20 cellular contexts compared by ENCODE assay signal in genomic region chr10:43817368-43817767, GRCh38.
A peak's percentile ranks its signal among the peaks of the same experiment; 100 is the strongest.
DNase-seq lines count a peak whose midpoint lies in the region; ATAC-seq, FAIRE-seq and TF ChIP-seq lines count a peak whose summit lies in the region.
"Had no signal": no experiment of that assay in that cellular context is flagged by ENCODE, and none has a peak within 500 bp of the region (broad histone marks: within the 10 kb centered on the region; RNA-seq: fewer than 3 reads in every experiment).

No MANE protein-coding gene starts in this region.

- H3K4me1 Mint-ChIP-seq in immature natural killer cell, result peaks cover 38 to 42% of the 10 kb centered on the region in 2 donors

- no peak for ATAC-seq in HG03045 (IDR thresholded peaks at IDR 0.05; ENCODE audit: unreplicated experiment)
- ATAC-seq: HCT116, Panc1 had no signal

- DNase-seq in EL (peak; percentile 80), astrocyte of the spinal cord (ENCODE audit: low read depth, low spot score) (peak; percentile 27), immature natural killer cell (no peak), HTR-8/SVneo (ENCODE audit: insufficient read length, low spot score) (no peak), iPS-NIHi11 (ENCODE audit: low spot score) (no peak), NCI-H446 (lab: John Stamatoyannopoulos, UW) (no peak)
- DNase-seq: activated CD8-positive, alpha-beta memory T cell treated with anti-CD3 and anti-CD28 coated beads, Interleukin-2, amount 50 U/mL, for 48 hours; activated naive CD8-positive, alpha-beta T cell treated with anti-CD3 and anti-CD28 coated beads, Interleukin-2, amount 10 ng/mL, durations not matched to agents 7 days and 5 days; DMS153; lower lobe of right lung; NCI-H187; NCI-H526 treated with DMSO at 0.1 percent for 48 hours; stomach had no signal

- peak overlapping the region in 1 of 6 donors; percentile 43 for H3K27ac Mint-ChIP-seq in immature natural killer cell

- no peaks in the 10 kb centered on the region for H3K79me2 ChIP-seq in ACC112 (ENCODE audit: control insufficient read depth, insufficient read depth, low read length, unreplicated experiment)

- H3K4me1 ChIP-seq in ACC112 (ENCODE audit: control insufficient read depth, insufficient read depth, low read length, unreplicated experiment), result peaks cover 30% of the 10 kb centered on the region

- H3K27ac ChIP-seq in ACC112 (ENCODE audit: low read depth, low read length), result peak overlapping the region; percentile 26
- H3K27ac ChIP-seq: epithelial cell of prostate, lower lobe of right lung had no signal

- peaks cover 0 to 4% (median 0%) of the 10 kb centered on the region in 6 donors for H3K9me3 Mint-ChIP-seq in immature natural killer cell
- H3K9me3 Mint-ChIP-seq: activated naive CD8-positive, alpha-beta T cell treated with anti-CD3 and anti-CD28 coated beads, Interleukin-2, amount 10 ng/mL, durations not matched to agents 7 days and 5 days; neural crest cell had no signal

- H3K4me3 Mint-ChIP-seq in immature natural killer cell, result peak overlapping the region in 4 of 5 donors; percentile 18 to 82 (median 75)
- H3K4me3 Mint-ChIP-seq: neural crest cell had no signal

- H2AFZ ChIP-seq in ACC112 (ENCODE audit: low read length, unreplicated experiment), result no peak overlapping the region

- H3K36me3 Mint-ChIP-seq in immature natural killer cell, result peaks cover 0 to 8% (median 0%) of the 10 kb centered on the region in 3 donors

- FAIRE-seq in HTR-8/SVneo (lab: Jason Lieb, UNC), result no peak

- no peaks in the 10 kb centered on the region for H3K27me3 ChIP-seq in ACC112 (ENCODE audit: insufficient read depth, low read length)
- H3K27me3 ChIP-seq: stomach had no signal

- TF ChIP-seq CTCF in astrocyte of the spinal cord (IDR thresholded peaks at IDR 0.05; ENCODE audit: low read depth, low read length), result no peak

- H3K27me3 Mint-ChIP-seq in immature natural killer cell (ENCODE audit: low read depth in 3 of 3), result peaks cover 2 to 8% (median 3%) of the 10 kb centered on the region in 3 donors

- H3K36me3 ChIP-seq in ACC112 (ENCODE audit: insufficient read depth, low read length), result no peaks in the 10 kb centered on the region
- H3K36me3 ChIP-seq: lower lobe of right lung, stomach had no signal

- in situ Hi-C loops in astrocyte of the spinal cord (cut with HindIII; ENCODE audit: low sequenced_read_pairs), result no loop called here

- H3K4me3 ChIP-seq in ACC112 (ENCODE audit: low read depth, low read length) (no peak overlapping the region), astrocyte of the spinal cord (ENCODE audit: low read depth, low read length) (no peak overlapping the region)
- H3K4me3 ChIP-seq: lower lobe of right lung, skin epidermis, stomach had no signal

Comparison
In these comparisons a context has a peak if more than half of its experiments do, and no peak if none do; other contexts are left out.
1. DNase-seq: peak in EL (single experiment) and astrocyte of the spinal cord (single experiment); none in immature natural killer cell (0 of 3), HTR-8/SVneo (single experiment), iPS-NIHi11 (single experiment) and NCI-H446 (0 of 2).